ENCODE assay signal across 8 cellular contexts in genomic region chr20:208937-209566, GRCh38. TPM values are rescaled to one million over a fixed set of nuclear protein-coding genes. Genes with fewer than 3 reads are reported as not detected.
DNase-seq lines count a peak whose midpoint lies in the region; FAIRE-seq and TF ChIP-seq lines count a peak whose summit lies in the region.

No MANE protein-coding gene starts in this region.

- H3K4me3 ChIP-seq in OCI-LY1 (ENCODE audit: low read depth, low read length, poor library complexity, severe bottlenecking): no peak overlapping the region
- H3K4me3 ChIP-seq in bronchial epithelial cell (ENCODE audit: low read depth, low read length): no peak overlapping the region
- no peak overlapping the region for H3K4me3 ChIP-seq in transverse colon
- no peak overlapping the region for H3K4me3 ChIP-seq in thyroid gland (replicated peaks in 1 of 3)

- H3K4me2 ChIP-seq in OCI-LY1 (ENCODE audit: low read length): no peak overlapping the region

- 0 to 17% methylated on average over 2 to 5 of the region's 5 CpGs for WGBS in transverse colon (ENCODE audit: low coverage in 1 of 2), 2 donors
- WGBS in thyroid gland, 2 donors: 41 to 43% methylated on average over 5 of the region's 5 CpGs

- no peak overlapping the region for H3K27ac Mint-ChIP-seq in activated naive CD4-positive, alpha-beta T cell treated with anti-CD3 and anti-CD28 coated beads, Interleukin-2, amount 10 ng/mL, durations not matched to agents 7 days and 5 days

- H2AFZ ChIP-seq in OCI-LY1 (ENCODE audit: low read length): no peak overlapping the region

- DNase-seq in activated naive CD4-positive, alpha-beta T cell treated with anti-CD3 and anti-CD28 coated beads, Interleukin-2, amount 10 ng/mL, durations not matched to agents 7 days and 5 days: peak; percentile 38
- DNase-seq in activated naive CD4-positive, alpha-beta T cell (lab: John Stamatoyannopoulos, UW): no peak
- DNase-seq in HS-5 (ENCODE audit: low read depth) (peak; percentile 13), bronchial epithelial cell (ENCODE audit: low read depth) (peak; percentile 76), kidney glomerular epithelial cell (lab: John Stamatoyannopoulos, UW) (peak; percentile 46), transverse colon (no peak), thyroid gland (no peak)

- TF ChIP-seq POLR2A in transverse colon (IDR thresholded peaks at IDR 0.05) (no peak), thyroid gland (IDR thresholded peaks at IDR 0.05) (no peak)

- H3K27me3 Mint-ChIP-seq in activated naive CD4-positive, alpha-beta T cell treated with anti-CD3 and anti-CD28 coated beads, Interleukin-2, amount 10 ng/mL, durations not matched to agents 7 days and 5 days: peaks cover 7% of the 10 kb centered on the region

- H3K9me2 ChIP-seq in OCI-LY1 (ENCODE audit: low read depth, low read length): no peaks in the 10 kb centered on the region

- TF ChIP-seq EP300 in transverse colon (IDR thresholded peaks at IDR 0.05; ENCODE audit: low read depth): no peak

- no peaks in the 10 kb centered on the region for H3K36me3 Mint-ChIP-seq in activated naive CD4-positive, alpha-beta T cell treated with anti-CD3 and anti-CD28 coated beads, Interleukin-2, amount 10 ng/mL, durations not matched to agents 7 days and 5 days

- peak; percentile 68 for FAIRE-seq in bronchial epithelial cell (lab: Jason Lieb, UNC)

- TF ChIP-seq CTCF in OCI-LY1 (IDR thresholded peaks at IDR 0.05; ENCODE audit: low read length) (peak; percentile 65), bronchial epithelial cell (IDR thresholded peaks at IDR 0.05; ENCODE audit: insufficient read depth, low read length, severe bottlenecking) (peak; percentile 60), transverse colon (IDR thresholded peaks at IDR 0.05) (peak; percentile 38 to 57 (median 42)), thyroid gland (IDR thresholded peaks at IDR 0.05) (peak in 3 of 6 experiments; percentile 30 to 53 (median 46))

- H3K27me3 ChIP-seq in OCI-LY1 (ENCODE audit: insufficient read depth, low read length) (no peaks in the 10 kb centered on the region), bronchial epithelial cell (ENCODE audit: control insufficient read depth, insufficient read depth, low read length) (no peaks in the 10 kb centered on the region), transverse colon (no peaks in the 10 kb centered on the region), thyroid gland (no peaks in the 10 kb centered on the region)

- no peak overlapping the region for H3K9ac ChIP-seq in OCI-LY1 (ENCODE audit: low read length)

- H3K36me3 ChIP-seq in OCI-LY1 (ENCODE audit: insufficient read depth, low read length) (no peaks in the 10 kb centered on the region), bronchial epithelial cell (ENCODE audit: control insufficient read depth, insufficient read depth, low read length) (no peaks in the 10 kb centered on the region), transverse colon (no peaks in the 10 kb centered on the region), thyroid gland (no peaks in the 10 kb centered on the region)

- no peak overlapping the region for H3K4me3 Mint-ChIP-seq in activated naive CD4-positive, alpha-beta T cell treated with anti-CD3 and anti-CD28 coated beads, Interleukin-2, amount 10 ng/mL, durations not matched to agents 7 days and 5 days

- H3K9me3 ChIP-seq in OCI-LY1 (ENCODE audit: low read length) (no peaks in the 10 kb centered on the region), transverse colon (no peaks in the 10 kb centered on the region), thyroid gland (no peaks in the 10 kb centered on the region)

- no peaks in the 10 kb centered on the region for H3K79me2 ChIP-seq in OCI-LY1 (ENCODE audit: insufficient read depth, low read length)

- H3K27ac ChIP-seq in OCI-LY1 (ENCODE audit: low read depth, low read length, poor library complexity, severe bottlenecking): no peak overlapping the region
- H3K27ac ChIP-seq in transverse colon: no peak overlapping the region
- H3K27ac ChIP-seq in thyroid gland: no peak overlapping the region

- H4K20me1 ChIP-seq in OCI-LY1 (ENCODE audit: insufficient read depth, low read length): no peaks in the 10 kb centered on the region

- in situ Hi-C loops in transverse colon (cut with MboI; ENCODE audit: low pct_ligation_motif_present in 1 of 4, low pct_unique_long_range_greater_than_20kb in 1 of 4, low sequenced_read_pairs in 3 of 4): no loop called here

- intact Hi-C loops in transverse colon (cut with DNase I; ENCODE audit: low total_unique reads) (loop anchor here (5.0 kb wide), 1 partner anchor 48 kb away; the partner anchor contains the start of gene DEFB132), thyroid gland (cut with DNase I) (no loop called here)

- CTCF ChIA-PET in activated naive CD4-positive, alpha-beta T cell treated with anti-CD3 and anti-CD28 coated beads, Interleukin-2, amount 10 ng/mL, durations not matched to agents 7 days and 5 days (lab: Charles Lee): interaction anchor here (0.9 to 2.8 kb wide), 4 partner anchors 13 to 122 kb away, joined by 3 to 35 read pairs (median 19); no protein-coding TSS in a partner anchor

- no peaks in the 10 kb centered on the region for H3F3A ChIP-seq in OCI-LY1 (ENCODE audit: insufficient read depth, low read length)

- H3K4me1 Mint-ChIP-seq in activated naive CD4-positive, alpha-beta T cell treated with anti-CD3 and anti-CD28 coated beads, Interleukin-2, amount 10 ng/mL, durations not matched to agents 7 days and 5 days: no peaks in the 10 kb centered on the region

- H3K9me3 Mint-ChIP-seq in activated naive CD4-positive, alpha-beta T cell treated with anti-CD3 and anti-CD28 coated beads, Interleukin-2, amount 10 ng/mL, durations not matched to agents 7 days and 5 days: no peaks in the 10 kb centered on the region

- no peaks in the 10 kb centered on the region for H3K4me1 ChIP-seq in OCI-LY1 (ENCODE audit: insufficient read depth, low read length, severe bottlenecking)
- H3K4me1 ChIP-seq in transverse colon: no peaks in the 10 kb centered on the region
- no peaks in the 10 kb centered on the region for H3K4me1 ChIP-seq in thyroid gland

RNA-seq across cellular contexts. Expression of gene DEFB129, which starts 18.0 kb away (rescaled TPM):
- total RNA-seq in bronchial epithelial cell (not detected in 2 replicates), transverse colon (not detected), thyroid gland (not detected)

RNA-seq across cellular contexts. Expression of gene DEFB128, which starts 19.5 kb away (rescaled TPM):
- total RNA-seq in bronchial epithelial cell (not detected in 2 replicates), transverse colon (not detected), thyroid gland (not detected)

RNA-seq across cellular contexts. Expression of gene DEFB132, which starts 48.5 kb away (rescaled TPM):
- not detected in 2 replicates for total RNA-seq in bronchial epithelial cell
- not detected for total RNA-seq in transverse colon
- not detected for total RNA-seq in thyroid gland

RNA-seq across cellular contexts. Expression of gene DEFB127, which starts 51.8 kb away (rescaled TPM):
- total RNA-seq in bronchial epithelial cell: not detected in 2 replicates
- total RNA-seq in transverse colon: not detected
- total RNA-seq in thyroid gland: not detected

Comparison
In these comparisons a context has a peak if more than half of its experiments do, and no peak if none do; other contexts are left out.
1. DNase-seq: peak in activated naive CD4-positive, alpha-beta T cell treated with anti-CD3 and anti-CD28 coated beads, Interleukin-2, amount 10 ng/mL, durations not matched to agents 7 days and 5 days (single experiment), HS-5 (single experiment), bronchial epithelial cell (single experiment) and kidney glomerular epithelial cell (single experiment); none in activated naive CD4-positive, alpha-beta T cell (0 of 4), transverse colon (single experiment) and thyroid gland (0 of 2).